9 cellular contexts compared by ENCODE assay signal in the genomic region with DNA sequence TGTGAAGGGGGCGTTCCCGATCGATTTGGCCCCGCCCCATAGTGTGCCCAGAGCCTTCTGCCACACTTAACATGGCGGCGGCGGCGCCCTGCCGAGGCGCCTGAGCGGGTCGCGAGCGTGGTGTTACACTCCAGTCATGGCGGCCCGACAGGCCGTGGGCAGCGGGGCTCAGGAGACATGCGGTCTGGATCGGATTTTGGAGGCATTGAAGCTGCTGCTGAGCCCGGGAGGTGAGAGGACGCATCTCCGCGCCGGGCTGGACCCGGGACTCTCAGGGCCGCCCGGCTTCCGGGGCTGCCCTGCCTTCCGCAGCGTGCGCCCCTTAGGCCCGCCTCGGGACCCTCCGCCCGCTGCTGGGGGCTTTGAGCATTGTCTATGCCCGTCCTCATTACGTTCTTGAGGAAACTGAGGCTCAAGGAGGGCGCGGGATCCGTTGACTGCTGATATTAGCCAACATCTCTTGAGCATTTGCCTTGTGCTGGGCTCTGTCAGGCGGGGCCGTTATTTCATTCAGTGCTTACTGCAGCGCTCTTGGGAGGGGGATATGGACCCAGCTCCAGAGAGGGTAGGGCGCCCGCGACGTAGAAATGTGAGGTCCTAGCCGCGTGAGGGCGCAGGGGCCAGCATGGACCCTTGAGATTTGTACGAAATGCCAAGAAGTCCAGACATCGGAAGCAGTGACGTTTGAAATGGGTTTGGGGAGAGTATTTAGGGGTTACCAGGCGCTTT. TPM values are rescaled to one million over a fixed set of nuclear protein-coding genes. Genes with fewer than 3 reads are reported as not detected.
DNase-seq lines count a peak whose midpoint lies in the region; ATAC-seq, FAIRE-seq and TF ChIP-seq lines count a peak whose summit lies in the region.
"Had no signal": no experiment of that assay in that cellular context is flagged by ENCODE, and none has a peak within 500 bp of the region (broad histone marks: within the 10 kb centered on the region; RNA-seq: fewer than 3 reads in every experiment).

A gene (plus strand): TSS at position 50 of the 729 bp plus-strand sequence. CDS start 87 bp downstream, at position 137.

- no peaks in the 10 kb centered on the region for H3K36me3 ChIP-seq in BJ (ENCODE audit: control insufficient read depth, insufficient read depth, low read length)

- ATAC-seq in HG03457 (IDR thresholded peaks at IDR 0.05; ENCODE audit: unreplicated experiment) = peak; percentile 68
- peak; percentile 91 for ATAC-seq in left lobe of liver

- no peaks in the 10 kb centered on the region for H3K9me3 Mint-ChIP-seq in activated CD4-positive, alpha-beta T cell treated with anti-CD3 and anti-CD28 coated beads, Interleukin-2, amount 10 ng/mL, durations not matched to agents 24 days and 14 days

- peaks cover 20% of the 10 kb centered on the region for H3K4me1 Mint-ChIP-seq in activated CD4-positive, alpha-beta T cell treated with anti-CD3 and anti-CD28 coated beads, Interleukin-2, amount 10 ng/mL, durations not matched to agents 24 days and 14 days

- H3K27me3 Mint-ChIP-seq in activated CD4-positive, alpha-beta T cell treated with anti-CD3 and anti-CD28 coated beads, Interleukin-2, amount 10 ng/mL, durations not matched to agents 24 days and 14 days = no peaks in the 10 kb centered on the region

- H3K27me3 ChIP-seq in BJ (ENCODE audit: control insufficient read depth, insufficient read depth, low read length) = no peaks in the 10 kb centered on the region

- no peak for FAIRE-seq in GM19239 (lab: Jason Lieb, UNC)
- FAIRE-seq: islet of Langerhans had no signal

- POLR2A ChIA-PET in BJ (lab: Charles Lee) = no interaction called here

- peaks cover 5% of the 10 kb centered on the region for H3K36me3 Mint-ChIP-seq in activated CD4-positive, alpha-beta T cell treated with anti-CD3 and anti-CD28 coated beads, Interleukin-2, amount 10 ng/mL, durations not matched to agents 24 days and 14 days (ENCODE audit: low read depth)

- peak within 1 kb of the TSS; percentile 87 for H3K4me3 Mint-ChIP-seq in activated CD4-positive, alpha-beta T cell treated with anti-CD3 and anti-CD28 coated beads, Interleukin-2, amount 10 ng/mL, durations not matched to agents 24 days and 14 days

- CTCF ChIA-PET in BJ (lab: Yijun Ruan, JAX) = interaction anchor here (1.0 to 4.3 kb wide), 5 partner anchors 14 to 316 kb away, joined by 3 to 24 read pairs (median 6); no protein-coding TSS in a partner anchor

- TF ChIP-seq CTCF in BJ (IDR thresholded peaks at IDR 0.05; ENCODE audit: insufficient read depth, low read depth, low read length) = peak; percentile 47

- peak within 1 kb of the TSS; percentile 95 for H3K27ac Mint-ChIP-seq in activated CD4-positive, alpha-beta T cell treated with anti-CD3 and anti-CD28 coated beads, Interleukin-2, amount 10 ng/mL, durations not matched to agents 24 days and 14 days

- intact Hi-C loops in activated CD4-positive, alpha-beta T cell treated with anti-CD3 and anti-CD28 coated beads, Interleukin-2, amount 10 ng/mL, durations not matched to agents 24 days and 14 days (cut with micrococcal nuclease) = loop anchor here (2.0 to 10.0 kb wide), 5 partner anchors 87 to 1039 kb away; a partner anchor contains a TSS

- H3K4me3 ChIP-seq in BJ (ENCODE audit: low read depth, low read length) = peak within 1 kb of the TSS; percentile 65

- DNase-seq in BJ (ENCODE audit: low read depth) (peak; percentile 11), GM19239 (ENCODE audit: insufficient read length, low spot score) (peak; percentile 85), NCI-H526 treated with DMSO at 0.1 percent for 48 hours (lab: John Stamatoyannopoulos, UW) (peak; percentile 43), dedifferentiated amniotic fluid mesenchymal stem cell (ENCODE audit: extremely low spot score) (peak; percentile 79), left lobe of liver (ENCODE audit: low spot score) (peak; percentile 84)
- peak; percentile 97 for DNase-seq in activated CD4-positive, alpha-beta T cell treated with anti-CD3 and anti-CD28 coated beads, Interleukin-2, amount 10 ng/mL, durations not matched to agents 24 days and 14 days
- DNase-seq in stimulated activated CD4-positive, alpha-beta T cell treated with anti-CD3 and anti-CD28 coated beads, Interleukin-2, amount 100 ng/mL, for 48 hours = peak; percentile 90 to 93

RNA-seq across cellular contexts. Expression of the gene that starts here (rescaled TPM):
- polyA plus RNA-seq in BJ (2011; rRNA removed) = 13.0 and 14.6 TPM in 2 replicates
- 58.5 and 83.2 TPM in 2 replicates for polyA minus RNA-seq in BJ (2011; rRNA and poly(A)+ RNA removed)
- total RNA-seq in activated CD4-positive, alpha-beta T cell treated with anti-CD3 and anti-CD28 coated beads, Interleukin-2, amount 10 ng/mL, durations not matched to agents 24 days and 14 days = 35.6 and 40.0 TPM in 2 replicates
- 12.2 TPM for total RNA-seq in left lobe of liver

Comparison
In these comparisons a context has a peak if more than half of its experiments do, and no peak if none do; other contexts are left out.
1. Peak in every context shown above with its lines: DNase-seq, ATAC-seq and H3K4me3 ChIP-seq.
2. DNase-seq: peak in every context shown above with its lines; median percentile 97 in activated CD4-positive, alpha-beta T cell treated with anti-CD3 and anti-CD28 coated beads, Interleukin-2, amount 10 ng/mL, durations not matched to agents 24 days and 14 days; 92 in stimulated activated CD4-positive, alpha-beta T cell treated with anti-CD3 and anti-CD28 coated beads, Interleukin-2, amount 100 ng/mL, for 48 hours; 85 in GM19239; 84 in left lobe of liver; 79 in dedifferentiated amniotic fluid mesenchymal stem cell; 43 in NCI-H526 treated with DMSO at 0.1 percent for 48 hours; 11 in BJ.